ENCODE assay signal across 8 cellular contexts in genomic region chr15:23035964-23036566, GRCh38. TPM values are rescaled to one million over a fixed set of nuclear protein-coding genes. Genes with fewer than 3 reads are reported as not detected.
DNase-seq lines count a peak whose midpoint lies in the region; ATAC-seq and TF ChIP-seq lines count a peak whose summit lies in the region.
"Had no signal": no experiment of that assay in that cellular context is flagged by ENCODE, and none has a peak within 500 bp of the region (broad histone marks: within the 10 kb centered on the region; RNA-seq: fewer than 3 reads in every experiment).

No MANE protein-coding gene starts in this region.

- no peak for ATAC-seq in GM21447 (IDR thresholded peaks at IDR 0.05; ENCODE audit: unreplicated experiment)
- ATAC-seq: activated naive CD4-positive, alpha-beta T cell treated with anti-CD3 and anti-CD28 coated beads, Interleukin-2, amount 50 U/mL, for 72 hours had no signal

- DNase-seq in D341Med (ENCODE audit: low spot score), result peak; percentile 73
- DNase-seq in H4 (ENCODE audit: low spot score), result peak; percentile 52
- peak; percentile 60 for DNase-seq in RWPE1 (ENCODE audit: low spot score)
- DNase-seq in ascending aorta (ENCODE audit: low spot score in 2 of 2), result no peak
- peak; percentile 52 for DNase-seq in inferior parietal cortex (ENCODE audit: extremely low spot score)
- DNase-seq in stimulated activated CD4-positive, alpha-beta T cell treated with anti-CD3 and anti-CD28 coated beads, TNF-alpha, amount 100 ng/mL, for 24 hours (ENCODE audit: low read depth in 3 of 3), result peak; percentile 15 to 44 (median 16)

- no peaks in the 10 kb centered on the region for H3K27me3 ChIP-seq in ascending aorta

- POLR2A ChIA-PET in RWPE1 (lab: Yijun Ruan, JAX; ENCODE audit: low non-redundant PET), result no interaction called here

- CTCF ChIA-PET in RWPE1 (lab: Yijun Ruan, JAX), result interaction anchor here (0.6 to 1.0 kb wide), 9 partner anchors 11 to 808 kb away, joined by 3 to 5 read pairs (median 3); no protein-coding TSS in a partner anchor

- H3K4me1 ChIP-seq in ascending aorta, result peaks cover 0 to 8% of the 10 kb centered on the region in 2 donors

- TF ChIP-seq CTCF in RWPE1 (conservative IDR thresholded peaks at IDR 0.05; ENCODE audit: low read depth) (peak; percentile 81), ascending aorta (IDR thresholded peaks at IDR 0.05) (peak; percentile 10 to 53 (median 48))

- no peak overlapping the region for H3K4me3 ChIP-seq in ascending aorta

- H3K36me3 ChIP-seq in ascending aorta, result peaks cover 28 to 46% of the 10 kb centered on the region in 2 donors

- H3K9me3 ChIP-seq in ascending aorta, result no peaks in the 10 kb centered on the region

- no peak overlapping the region for H3K27ac ChIP-seq in RWPE1
- no peak overlapping the region for H3K27ac ChIP-seq in ascending aorta

- intact Hi-C loops in ascending aorta (cut with DNase I), result loop anchor here (5.0 to 10.0 kb wide), 2 partner anchors 71 to 431 kb away; no protein-coding TSS in a partner anchor

RNA-seq across cellular contexts. Expression of gene TUBGCP5, which starts 3.3 kb away (rescaled TPM):
- 15.8 and 17.2 TPM in 2 replicates for total RNA-seq in H4 (2014; rRNA removed; shearing (Covaris generic))
- 17.1 TPM for total RNA-seq in ascending aorta

RNA-seq across cellular contexts. Expression of gene CYFIP1, which starts 55.9 kb away (rescaled TPM):
- 38.4 and 39.3 TPM in 2 replicates for total RNA-seq in H4 (2014; rRNA removed; shearing (Covaris generic))
- 94.7 TPM for total RNA-seq in ascending aorta

Comparison
In these comparisons a context has a peak if more than half of its experiments do, and no peak if none do; other contexts are left out.
1. DNase-seq: peak in D341Med (single experiment), H4 (single experiment), RWPE1 (single experiment), inferior parietal cortex (single experiment) and stimulated activated CD4-positive, alpha-beta T cell treated with anti-CD3 and anti-CD28 coated beads, TNF-alpha, amount 100 ng/mL, for 24 hours (3 of 3); none in ascending aorta (0 of 2).